1 cellular context compared by ENCODE assay signal in genomic region chr17:17356149-17356930, GRCh38.
TF ChIP-seq lines count a peak whose summit lies in the region.

No MANE protein-coding gene starts in this region.

TF ChIP-seq in SK-N-SH, 30 proteins besides CTCF, POLR2A, EP300 and RAD21 (continued from another document):
- TF ChIP-seq ZBTB33 (IDR thresholded peaks at IDR 0.05; ENCODE audit: borderline replicate concordance, low read depth) = no peak
- TF ChIP-seq MXI1 (IDR thresholded peaks at IDR 0.05; ENCODE audit: low read depth, low read length) = no peak
- TF ChIP-seq FOXJ3 (CRISPR knock-in tag; IDR thresholded peaks at IDR 0.05) = no peak
- TF ChIP-seq NRF1 (IDR thresholded peaks at IDR 0.05; ENCODE audit: low read depth, low read length) = peak; percentile 1; the same call in 1 of the 2 replicates
- TF ChIP-seq JUND (IDR thresholded peaks at IDR 0.05) = no peak
- TF ChIP-seq RFX5 (IDR thresholded peaks at IDR 0.05; ENCODE audit: low read length) = no peak
- TF ChIP-seq CHD2 (IDR thresholded peaks at IDR 0.05; ENCODE audit: low read length, partially characterized antibody) = peak; percentile 43
- TF ChIP-seq SIN3A (IDR thresholded peaks at IDR 0.05; ENCODE audit: borderline replicate concordance, low read depth, low read length) = no peak
- no peak for TF ChIP-seq FOXM1 (IDR thresholded peaks at IDR 0.05; ENCODE audit: low read depth)
- no peak for TF ChIP-seq GABPA (IDR thresholded peaks at IDR 0.05; ENCODE audit: low read depth)
- TF ChIP-seq NFIC (IDR thresholded peaks at IDR 0.05; ENCODE audit: borderline replicate concordance) = 0 out of 2 replicates have a peak, but pooled peaks have one; percentile 8
